Comparison of ENCODE assay signal across 11 cellular contexts in genomic region chr10:43857206-43857952, GRCh38.
DNase-seq lines count a peak whose midpoint lies in the region; ATAC-seq and TF ChIP-seq lines count a peak whose summit lies in the region.
"Had no signal": no experiment of that assay in that cellular context is flagged by ENCODE, and none has a peak within 500 bp of the region (broad histone marks: within the 10 kb centered on the region; RNA-seq: fewer than 3 reads in every experiment).

No MANE protein-coding gene starts in this region.

- H3K36me3 ChIP-seq in ascending aorta (no peaks in the 10 kb centered on the region), aorta (ENCODE audit: control insufficient read depth in 1 of 2, insufficient read depth in 2 of 2, low read length in 1 of 2) (no peaks in the 10 kb centered on the region)
- H3K36me3 ChIP-seq: BLaER1 treated with 17β-estradiol and CSF1 and Interleukin-3, amounts not matched to agents 10 nM and 100 nM had no signal

- H3K9me3 ChIP-seq in ascending aorta (no peaks in the 10 kb centered on the region), aorta (ENCODE audit: control insufficient read depth, low read length) (no peaks in the 10 kb centered on the region)
- H3K9me3 ChIP-seq: BLaER1 treated with 17β-estradiol and CSF1 and Interleukin-3, amounts not matched to agents 10 nM and 100 nM had no signal

- TF ChIP-seq CTCF in ascending aorta (IDR thresholded peaks at IDR 0.05): no peak

- H3K27me3 ChIP-seq in ascending aorta: no peaks in the 10 kb centered on the region
- H3K27me3 ChIP-seq in aorta (ENCODE audit: control insufficient read depth in 1 of 2, insufficient read depth in 2 of 2, low read length in 1 of 2): no peaks in the 10 kb centered on the region
- H3K27me3 ChIP-seq: BLaER1 treated with 17β-estradiol and CSF1 and Interleukin-3, amounts not matched to agents 10 nM and 100 nM had no signal

- H3K4me1 ChIP-seq in ascending aorta (peaks cover 0 to 7% of the 10 kb centered on the region in 2 donors), aorta (ENCODE audit: control insufficient read depth in 1 of 2, insufficient read depth in 2 of 2, low read length in 2 of 2) (peaks cover 4 to 6% of the 10 kb centered on the region in 2 donors)

- H3K27ac ChIP-seq in ascending aorta (peak overlapping the region; percentile 17 to 54), aorta (ENCODE audit: low read depth in 1 of 2, low read length in 2 of 2) (peak overlapping the region; percentile 1 to 30)
- H3K27ac ChIP-seq: BLaER1 treated with 17β-estradiol and CSF1 and Interleukin-3, amounts not matched to agents 10 nM and 100 nM had no signal

- ATAC-seq in Right ventricle myocardium inferior (no peak), left ventricle myocardium superior (no peak), aorta (ENCODE audit: low FRiP score) (no peak)
- ATAC-seq: naive thymus-derived CD4-positive, alpha-beta T cell had no signal

- peak; percentile 57 for DNase-seq in Right ventricle myocardium inferior (ENCODE audit: missing footprints)
- DNase-seq in left ventricle myocardium superior: no peak
- DNase-seq in ascending aorta (ENCODE audit: low spot score in 2 of 2): no peak
- DNase-seq in hepatic stellate cell (ENCODE audit: low spot score): peak; percentile 72
- DNase-seq in aorta: no peak
- DNase-seq in NCI-H774 (lab: John Stamatoyannopoulos, UW): no peak
- no peak for DNase-seq in GDM1 (lab: John Stamatoyannopoulos, UW)
- DNase-seq in stimulated activated CD4-positive, alpha-beta T cell treated with anti-CD3 and anti-CD28 coated beads, Interleukin-15, amount 100 ng/mL, for 24 hours: no peak
- DNase-seq: naive thymus-derived CD4-positive, alpha-beta T cell; substantia nigra had no signal

- H3K4me3 ChIP-seq in ascending aorta: no peak overlapping the region
- H3K4me3 ChIP-seq in aorta (ENCODE audit: low read length in 2 of 2): no peak overlapping the region
- H3K4me3 ChIP-seq: BLaER1 treated with 17β-estradiol and CSF1 and Interleukin-3, amounts not matched to agents 10 nM and 100 nM had no signal

- 14 to 15% methylated on average over 6 of the region's 6 CpGs for WGBS in aorta, 2 donors

- intact Hi-C loops in Right ventricle myocardium inferior (cut with DNase I): loop anchor here (5.0 kb wide), 1 partner anchor 165 kb away; no protein-coding TSS in a partner anchor
- intact Hi-C loops in left ventricle myocardium superior (cut with micrococcal nuclease): no loop called here
- intact Hi-C loops in ascending aorta (cut with DNase I): no loop called here
- intact Hi-C loops in aorta (cut with DNase I): no loop called here

Comparison
In these comparisons a context has a peak if more than half of its experiments do, and no peak if none do; other contexts are left out.
1. DNase-seq: peak in Right ventricle myocardium inferior (single experiment) and hepatic stellate cell (single experiment); none in left ventricle myocardium superior (single experiment), ascending aorta (0 of 2), aorta (0 of 2), NCI-H774 (single experiment), GDM1 (single experiment) and stimulated activated CD4-positive, alpha-beta T cell treated with anti-CD3 and anti-CD28 coated beads, Interleukin-15, amount 100 ng/mL, for 24 hours (single experiment).